ENCODE assay signal across 12 cellular contexts in the genomic region with DNA sequence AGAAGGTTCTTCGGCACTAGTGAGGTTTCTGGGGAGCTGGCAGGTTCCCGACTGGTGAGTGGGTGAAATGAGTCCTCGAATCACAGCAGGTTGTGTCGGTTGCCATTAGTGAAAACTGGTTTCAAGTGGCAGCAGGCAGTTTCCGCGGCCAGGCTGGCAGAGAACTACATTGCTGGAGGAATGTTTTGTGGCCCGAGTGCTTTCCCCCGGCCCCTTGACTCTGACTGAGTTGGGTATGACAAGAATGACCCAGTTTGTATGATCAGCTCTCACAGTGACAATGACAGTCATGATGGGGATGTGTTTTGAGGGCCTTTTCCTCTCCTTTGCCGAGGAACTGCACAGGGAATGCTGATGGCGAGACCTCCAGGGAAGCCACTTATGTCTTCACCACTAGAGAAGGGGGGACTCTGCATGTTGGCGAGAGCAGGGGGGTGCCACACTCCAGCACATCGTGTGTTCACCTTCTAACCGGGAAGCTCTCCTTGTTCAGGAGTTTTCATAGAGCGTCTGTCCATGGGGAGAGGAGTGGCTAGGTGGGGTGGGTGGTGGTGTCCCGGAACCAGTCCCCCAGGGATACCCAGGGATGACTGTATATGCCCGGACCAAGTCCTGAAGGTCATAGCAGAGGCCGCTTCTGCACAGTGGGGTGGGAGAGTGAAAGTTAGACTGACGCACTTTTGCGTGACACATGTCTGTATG.
DNase-seq lines count a peak whose midpoint lies in the region; ATAC-seq, FAIRE-seq and TF ChIP-seq lines count a peak whose summit lies in the region.
"Had no signal": no experiment of that assay in that cellular context is flagged by ENCODE, and none has a peak within 500 bp of the region (broad histone marks: within the 10 kb centered on the region; RNA-seq: fewer than 3 reads in every experiment).

No MANE protein-coding gene starts in this region.

- no peak for FAIRE-seq in small intestine (lab: Jason Lieb, UNC)
- FAIRE-seq: GM12892 had no signal

- H3K4me3 Mint-ChIP-seq in brain: no peak overlapping the region
- H3K4me3 Mint-ChIP-seq: natural killer cell treated with Interleukin-12 subunit alpha and Interleukin-12 subunit beta and Interleukin-15 and Interleukin-18, amount 100 ng/mL, for 72 hours had no signal

- H3K4me3 ChIP-seq in psoas muscle (peak overlapping the region; percentile 48), small intestine (ENCODE audit: low read depth in 1 of 2, low read length in 2 of 2) (no peak overlapping the region)
- H3K4me3 ChIP-seq: upper lobe of left lung had no signal

- H3K27ac ChIP-seq in psoas muscle: peak overlapping the region; percentile 83
- H3K27ac ChIP-seq in small intestine (ENCODE audit: low read depth in 1 of 2, low read length in 1 of 2): no peak overlapping the region

- no peak for TF ChIP-seq CTCF in brain (conservative IDR thresholded peaks at IDR 0.05)
- no peak for TF ChIP-seq CTCF in psoas muscle (IDR thresholded peaks at IDR 0.05)

- peaks cover 90% of the 10 kb centered on the region for H3K4me1 Mint-ChIP-seq in brain

- H3K27me3 Mint-ChIP-seq in brain: no peaks in the 10 kb centered on the region
- H3K27me3 Mint-ChIP-seq: natural killer cell treated with Interleukin-12 subunit alpha and Interleukin-12 subunit beta and Interleukin-15 and Interleukin-18, amount 100 ng/mL, for 72 hours had no signal

- H3K9me3 ChIP-seq in psoas muscle (no peaks in the 10 kb centered on the region), small intestine (ENCODE audit: control insufficient read depth, low read depth) (no peaks in the 10 kb centered on the region)
- H3K9me3 ChIP-seq: upper lobe of left lung had no signal

- peaks cover 11% of the 10 kb centered on the region for H3K36me3 Mint-ChIP-seq in brain

- DNase-seq in G401 (ENCODE audit: low spot score): peak; percentile 61
- peak; percentile 44 for DNase-seq in NCI-H69 (lab: John Stamatoyannopoulos, UW)
- DNase-seq in psoas muscle: peak in 1 of 2 donors; percentile 68
- no peak for DNase-seq in AG08396 (ENCODE audit: low spot score)
- DNase-seq in activated CD4-positive, CD25-positive, alpha-beta regulatory T cell treated with anti-CD3 and anti-CD28 coated beads, Interleukin-2, amount 50 U/mL, for 72 hours: no peak
- DNase-seq in small intestine: no peak
- DNase-seq: Caco-2 had no signal

- H3K9me3 Mint-ChIP-seq in brain: peaks cover 0 to 3% (median 0%) of the 10 kb centered on the region in 5 experiments

- H3K27me3 ChIP-seq in psoas muscle (ENCODE audit: insufficient read depth in 3 of 3, low read length in 2 of 3) (no peaks in the 10 kb centered on the region), small intestine (ENCODE audit: control insufficient read depth in 2 of 2, insufficient read depth in 2 of 2, low read length in 2 of 2) (no peaks in the 10 kb centered on the region)
- H3K27me3 ChIP-seq: upper lobe of left lung had no signal

- WGBS in psoas muscle, 3 donors: 63 to 68% (median 66%) methylated on average over 19 of the region's 19 CpGs
- WGBS in small intestine, 3 donors: 90 to 96% (median 92%) methylated on average over 19 of the region's 19 CpGs

- intact Hi-C loops in psoas muscle (cut with DNase I): no loop called here

- no peaks in the 10 kb centered on the region for H3K36me3 ChIP-seq in psoas muscle (ENCODE audit: insufficient read depth in 1 of 2, low read depth in 1 of 2)
- no peaks in the 10 kb centered on the region for H3K36me3 ChIP-seq in small intestine (ENCODE audit: control insufficient read depth in 2 of 2, insufficient read depth in 2 of 2, low read length in 2 of 2)
- H3K36me3 ChIP-seq: upper lobe of left lung had no signal

- peak; percentile 26 to 68 (median 34) for ATAC-seq in psoas muscle
- no peak for ATAC-seq in GM19395 (IDR thresholded peaks at IDR 0.05; ENCODE audit: unreplicated experiment)
- ATAC-seq: natural killer cell treated with Interleukin-12 subunit alpha and Interleukin-12 subunit beta and Interleukin-15 and Interleukin-18, amount 100 ng/mL, for 72 hours had no signal

- in situ Hi-C loops in G401 (cut with HindIII; ENCODE audit: low sequenced_read_pairs): no loop called here

- H3K27ac Mint-ChIP-seq in brain: peak overlapping the region; percentile 63 to 88 (median 78)

- H3K4me1 ChIP-seq in psoas muscle (peaks cover 62% of the 10 kb centered on the region), small intestine (ENCODE audit: control insufficient read depth in 2 of 2, insufficient read depth in 1 of 2, low read depth in 1 of 2, low read length in 1 of 2) (peaks cover 0 to 13% of the 10 kb centered on the region in 2 donors)

Comparison
In these comparisons a context has a peak if more than half of its experiments do, and no peak if none do; other contexts are left out.
1. DNase-seq: peak in G401 (single experiment) and NCI-H69 (single experiment); none in AG08396 (single experiment), activated CD4-positive, CD25-positive, alpha-beta regulatory T cell treated with anti-CD3 and anti-CD28 coated beads, Interleukin-2, amount 50 U/mL, for 72 hours (single experiment) and small intestine (single experiment).